In the genomic region with DNA sequence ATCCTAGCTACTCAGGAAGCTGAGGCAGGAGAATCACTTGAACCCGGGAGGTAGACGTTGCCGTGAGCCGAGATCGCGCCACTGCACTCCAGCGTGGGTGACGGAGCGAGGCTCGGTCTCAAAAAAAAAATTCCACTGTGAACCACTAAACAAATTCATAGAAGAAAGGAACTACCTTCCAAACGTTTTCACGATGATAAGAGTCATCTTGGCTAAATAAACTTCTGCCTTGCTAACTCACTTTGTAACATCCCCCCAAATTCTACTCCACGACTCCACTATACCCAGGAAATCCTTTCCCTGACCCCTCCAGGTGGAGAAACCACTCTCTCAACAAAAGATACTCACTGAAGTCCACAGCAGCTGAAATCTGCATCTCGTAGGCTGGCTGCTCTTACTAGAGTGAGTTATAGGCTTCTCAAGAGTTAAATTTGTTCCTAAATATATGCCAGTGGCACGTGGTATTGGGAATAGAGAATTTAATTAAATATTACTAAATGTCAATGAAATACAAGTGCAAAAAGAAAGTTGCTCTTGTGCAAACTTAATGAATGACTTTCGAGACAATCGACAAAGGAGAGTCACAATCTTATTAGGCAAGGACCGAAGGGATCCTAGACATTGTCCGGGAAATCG, we compare ENCODE assay signal across 8 cellular contexts. TPM values are rescaled to one million over a fixed set of nuclear protein-coding genes. Genes with fewer than 3 reads are reported as not detected.
DNase-seq lines count a peak whose midpoint lies in the region; ATAC-seq and TF ChIP-seq lines count a peak whose summit lies in the region.

No MANE protein-coding gene starts in this region.

- peaks cover 40% of the 10 kb centered on the region for H3K4me1 ChIP-seq in CD4-positive, CD25-positive, alpha-beta regulatory T cell (ENCODE audit: control insufficient read depth, insufficient read depth, low read length, poor library complexity, severe bottlenecking)
- peaks cover 10% of the 10 kb centered on the region for H3K4me1 ChIP-seq in colonic mucosa

- H3K27ac ChIP-seq in CD4-positive, CD25-positive, alpha-beta regulatory T cell (ENCODE audit: insufficient read depth, low read length, poor library complexity, severe bottlenecking): peak overlapping the region; percentile 43
- peak overlapping the region; percentile 98 for H3K27ac ChIP-seq in colonic mucosa

- H3K9ac ChIP-seq in colonic mucosa (ENCODE audit: low read depth in 2 of 2, low read length in 2 of 2): peak overlapping the region in 1 of 2 donors; percentile 85

- intact Hi-C loops in colonic mucosa (cut with DNase I) (no loop called here), sciatic nerve (cut with DNase I) (no loop called here)

- H3K27me3 Mint-ChIP-seq in CD4-positive, CD25-positive, alpha-beta regulatory T cell: peaks cover 6% of the 10 kb centered on the region
- no peaks in the 10 kb centered on the region for H3K27me3 Mint-ChIP-seq in neural crest cell (ENCODE audit: low read depth)

- no peaks in the 10 kb centered on the region for H3K36me3 Mint-ChIP-seq in CD4-positive, CD25-positive, alpha-beta regulatory T cell
- peaks cover 6% of the 10 kb centered on the region for H3K36me3 Mint-ChIP-seq in neural crest cell (ENCODE audit: low read depth)

- peak overlapping the region; percentile 78 to 97 (median 87) for H3K27ac Mint-ChIP-seq in CD4-positive, CD25-positive, alpha-beta regulatory T cell
- H3K27ac Mint-ChIP-seq in neural crest cell (ENCODE audit: unreplicated experiment): peak overlapping the region; percentile 91

- H3K36me3 ChIP-seq in CD4-positive, CD25-positive, alpha-beta regulatory T cell (ENCODE audit: control insufficient read depth, insufficient read depth, low read length): no peaks in the 10 kb centered on the region
- no peaks in the 10 kb centered on the region for H3K36me3 ChIP-seq in colonic mucosa

- no peaks in the 10 kb centered on the region for H3K27me3 ChIP-seq in CD4-positive, CD25-positive, alpha-beta regulatory T cell (ENCODE audit: control insufficient read depth, insufficient read depth, low read length)
- H3K27me3 ChIP-seq in colonic mucosa: no peaks in the 10 kb centered on the region

- TF ChIP-seq CTCF in colonic mucosa (IDR thresholded peaks at IDR 0.05) (no peak), neural crest cell (conservative IDR thresholded peaks at IDR 0.05) (no peak)

- no peak for ATAC-seq in CD4-positive, CD25-positive, alpha-beta regulatory T cell (ENCODE audit: low read depth in 2 of 2)
- ATAC-seq in sciatic nerve (no peak), HG02938 (IDR thresholded peaks at IDR 0.05; ENCODE audit: unreplicated experiment) (no peak)

- no peaks in the 10 kb centered on the region for H3K9me3 ChIP-seq in CD4-positive, CD25-positive, alpha-beta regulatory T cell (ENCODE audit: control insufficient read depth in 2 of 2, low read length in 2 of 2)
- H3K9me3 ChIP-seq in colonic mucosa: no peaks in the 10 kb centered on the region

- DNase-seq in CD4-positive, CD25-positive, alpha-beta regulatory T cell: peak in 1 of 3 donors; percentile 27
- peak; percentile 19 for DNase-seq in LHCN-M2 (ENCODE audit: low read depth)
- no peak for DNase-seq in colonic mucosa
- DNase-seq in neural crest cell (ENCODE audit: low read depth, low spot score): no peak
- DNase-seq in sciatic nerve (ENCODE audit: low spot score): no peak
- no peak for DNase-seq in iPS-NIHi7 (ENCODE audit: extremely low spot score)
- DNase-seq in anterior cingulate cortex (lab: John Stamatoyannopoulos, UW): no peak

- peaks cover 0 to 1% (median 0%) of the 10 kb centered on the region in 7 donors for H3K9me3 Mint-ChIP-seq in CD4-positive, CD25-positive, alpha-beta regulatory T cell
- no peaks in the 10 kb centered on the region for H3K9me3 Mint-ChIP-seq in neural crest cell

- peaks cover 20 to 49% (median 25%) of the 10 kb centered on the region in 4 donors for H3K4me1 Mint-ChIP-seq in CD4-positive, CD25-positive, alpha-beta regulatory T cell
- H3K4me1 Mint-ChIP-seq in neural crest cell: peaks cover 36% of the 10 kb centered on the region

- H3K4me3 Mint-ChIP-seq in CD4-positive, CD25-positive, alpha-beta regulatory T cell: peak overlapping the region; percentile 89 to 97 (median 94)
- H3K4me3 Mint-ChIP-seq in neural crest cell: peak overlapping the region; percentile 94

- H3K4me3 ChIP-seq in CD4-positive, CD25-positive, alpha-beta regulatory T cell (ENCODE audit: low read depth, low read length): peak overlapping the region; percentile 88
- peak overlapping the region; percentile 99 for H3K4me3 ChIP-seq in colonic mucosa

RNA-seq across cellular contexts. Expression of a gene that starts 1.6 kb away (rescaled TPM):
- 125 TPM for total RNA-seq in CD4-positive, CD25-positive, alpha-beta regulatory T cell
- 10 to 100 TPM; 37.7 to 47.6 (median 40.6) TPM for polyA plus RNA-seq in CD4-positive, CD25-positive, alpha-beta regulatory T cell
- total RNA-seq in LHCN-M2 (2014; rRNA removed): 144 and 180 TPM in 2 replicates
- 76.2 TPM for polyA plus RNA-seq in LHCN-M2 (2012)
- 100 to 1,000 TPM; 123 to 148 TPM for total RNA-seq in colonic mucosa
- total RNA-seq in neural crest cell: 381 and 396 TPM in 2 replicates
- 246 TPM for total RNA-seq in sciatic nerve
